In the genomic region with DNA sequence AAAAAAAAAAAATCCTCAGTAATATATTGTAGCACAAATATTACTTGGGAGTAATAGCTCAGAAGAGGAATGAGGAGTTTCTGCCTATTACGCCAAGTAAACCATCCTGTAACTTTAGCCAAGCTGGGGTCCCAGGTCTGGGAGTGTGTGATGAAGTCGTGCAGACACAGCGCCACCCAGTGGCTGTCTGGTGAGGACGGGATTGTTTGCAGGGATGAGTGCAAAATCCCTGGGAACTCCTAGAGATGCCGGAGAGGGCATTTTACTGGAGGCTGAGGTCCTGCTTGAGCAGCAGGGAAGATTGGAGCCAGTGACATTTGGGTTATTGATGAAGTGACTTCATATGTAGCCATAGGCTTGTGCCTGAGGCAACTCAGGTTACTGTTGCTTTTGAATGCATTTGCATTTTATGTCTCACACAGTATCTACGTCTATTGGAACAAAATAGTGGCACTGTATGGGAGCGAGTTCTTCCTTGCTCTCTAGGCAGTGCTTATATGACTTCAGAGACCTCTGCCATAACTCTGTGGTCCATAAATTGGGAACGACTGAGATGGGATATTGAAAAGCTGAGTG, we compare ENCODE assay signal across 8 cellular contexts.
DNase-seq lines count a peak whose midpoint lies in the region; ATAC-seq and TF ChIP-seq lines count a peak whose summit lies in the region.

No MANE protein-coding gene starts in this region.

- H3K4me1 ChIP-seq in PC-3 (ENCODE audit: insufficient read depth, low read length) = no peaks in the 10 kb centered on the region; the same call in 1 of the 2 replicates
- H3K4me1 ChIP-seq in foreskin keratinocyte = no peaks in the 10 kb centered on the region

- no peaks in the 10 kb centered on the region for H3K36me3 ChIP-seq in PC-3 (ENCODE audit: low read depth, low read length)

- no peaks in the 10 kb centered on the region for H3K9me3 ChIP-seq in PC-3 (ENCODE audit: low read length)

- H3K9me2 ChIP-seq in PC-3 (replicated peaks; ENCODE audit: low read length) = no peaks in the 10 kb centered on the region

- H3K4me3 Mint-ChIP-seq in activated T-helper 2 cell treated with anti-CD3 and anti-CD28 coated beads, Interferon-gamma antibody, Interleukin-2, Interleukin-4, amounts not matched to agents 10 μg/mL and 5 μg/mL and 100 μg/mL, durations not matched to agents 14 hours and 24 hours and 36 hours (ENCODE audit: low read depth) = no peak overlapping the region
- H3K4me3 Mint-ChIP-seq in type B pancreatic cell = no peak overlapping the region

- POLR2A ChIA-PET in PC-3 (lab: Charles Lee; ENCODE audit: unreplicated experiment) = no interaction called here

- DNase-seq in AG10803 (ENCODE audit: low read depth) (peak; percentile 57), HPDE6-E6E7 (ENCODE audit: extremely low spot score) (peak; percentile 58), PC-3 (peak; percentile 73), foreskin keratinocyte (peak; percentile 6 to 30), occipital lobe (lab: John Stamatoyannopoulos, UW) (peak; percentile 24), type B pancreatic cell (ENCODE audit: extremely low spot score, unreplicated experiment) (peak; percentile 75)
- peak; percentile 22 for DNase-seq in activated T-helper 2 cell treated with anti-CD3 and anti-CD28 coated beads, Interferon-gamma antibody, Interleukin-2, Interleukin-4, amounts not matched to agents 10 μg/mL and 5 μg/mL and 100 μg/mL, durations not matched to agents 14 hours and 24 hours and 36 hours (ENCODE audit: low spot score)

- no peaks in the 10 kb centered on the region for H3K9me3 Mint-ChIP-seq in activated T-helper 2 cell treated with anti-CD3 and anti-CD28 coated beads, Interferon-gamma antibody, Interleukin-2, Interleukin-4, amounts not matched to agents 10 μg/mL and 5 μg/mL and 100 μg/mL, durations not matched to agents 14 hours and 24 hours and 36 hours
- no peaks in the 10 kb centered on the region for H3K9me3 Mint-ChIP-seq in type B pancreatic cell

- BruUV-seq in PC-3 (replicated peaks; lab: Mats Ljungman, UMichigan) = no TSS peak

- H4K20me1 ChIP-seq in PC-3 (ENCODE audit: low read length) = no peaks in the 10 kb centered on the region

- H3K27ac Mint-ChIP-seq in activated T-helper 2 cell treated with anti-CD3 and anti-CD28 coated beads, Interferon-gamma antibody, Interleukin-2, Interleukin-4, amounts not matched to agents 10 μg/mL and 5 μg/mL and 100 μg/mL, durations not matched to agents 14 hours and 24 hours and 36 hours = no peak overlapping the region
- H3K27ac Mint-ChIP-seq in type B pancreatic cell = no peak overlapping the region

- H3F3A ChIP-seq in PC-3 (ENCODE audit: low read length, unreplicated experiment) = no peaks in the 10 kb centered on the region

- H3K27me3 Mint-ChIP-seq in activated T-helper 2 cell treated with anti-CD3 and anti-CD28 coated beads, Interferon-gamma antibody, Interleukin-2, Interleukin-4, amounts not matched to agents 10 μg/mL and 5 μg/mL and 100 μg/mL, durations not matched to agents 14 hours and 24 hours and 36 hours (ENCODE audit: low read depth) = peaks cover 12% of the 10 kb centered on the region
- H3K27me3 Mint-ChIP-seq in type B pancreatic cell = peaks cover 15% of the 10 kb centered on the region

- no peak overlapping the region for H3K4me3 ChIP-seq in AG10803 (ENCODE audit: low read length)
- H3K4me3 ChIP-seq in PC-3 (ENCODE audit: low read length) = no peak overlapping the region

- H3K4me2 ChIP-seq in PC-3 (ENCODE audit: low read length) = no peak overlapping the region

- no peaks in the 10 kb centered on the region for H3K36me3 Mint-ChIP-seq in activated T-helper 2 cell treated with anti-CD3 and anti-CD28 coated beads, Interferon-gamma antibody, Interleukin-2, Interleukin-4, amounts not matched to agents 10 μg/mL and 5 μg/mL and 100 μg/mL, durations not matched to agents 14 hours and 24 hours and 36 hours (ENCODE audit: low read depth)
- no peaks in the 10 kb centered on the region for H3K36me3 Mint-ChIP-seq in type B pancreatic cell

- no peaks in the 10 kb centered on the region for H3K79me2 ChIP-seq in PC-3 (ENCODE audit: low read length)

- H3K4me1 Mint-ChIP-seq in activated T-helper 2 cell treated with anti-CD3 and anti-CD28 coated beads, Interferon-gamma antibody, Interleukin-2, Interleukin-4, amounts not matched to agents 10 μg/mL and 5 μg/mL and 100 μg/mL, durations not matched to agents 14 hours and 24 hours and 36 hours (ENCODE audit: low read depth) = peaks cover 4% of the 10 kb centered on the region
- peaks cover 17% of the 10 kb centered on the region for H3K4me1 Mint-ChIP-seq in type B pancreatic cell (ENCODE audit: unreplicated experiment)

- ATAC-seq in GM19043 (IDR thresholded peaks at IDR 0.05; ENCODE audit: low read depth, unreplicated experiment) (peak; percentile 58), PC-3 (peak; percentile 87), foreskin keratinocyte (peak; percentile 90)

- H3K27ac ChIP-seq in PC-3 (ENCODE audit: low read length) (no peak overlapping the region), foreskin keratinocyte (no peak overlapping the region)

- H2AFZ ChIP-seq in PC-3 (ENCODE audit: low read length) = no peak overlapping the region

- H3K9ac ChIP-seq in PC-3 (ENCODE audit: low read length) = no peak overlapping the region

- TF ChIP-seq CTCF in AG10803 (conservative IDR thresholded peaks at IDR 0.05; ENCODE audit: low read length) (peak; percentile 86), PC-3 (conservative IDR thresholded peaks at IDR 0.05; ENCODE audit: low read depth, low read length) (peak; percentile 87), foreskin keratinocyte (conservative IDR thresholded peaks at IDR 0.05) (peak; percentile 79), type B pancreatic cell (conservative IDR thresholded peaks at IDR 0.05) (peak; percentile 91)

- intact Hi-C loops in PC-3 (cut with micrococcal nuclease) = loop anchor here (1.0 kb wide), 1 partner anchor 108 kb away; no protein-coding TSS in a partner anchor
- intact Hi-C loops in activated T-helper 2 cell treated with anti-CD3 and anti-CD28 coated beads, Interferon-gamma antibody, Interleukin-2, Interleukin-4, amounts not matched to agents 10 μg/mL and 5 μg/mL and 100 μg/mL, durations not matched to agents 14 hours and 24 hours and 36 hours (cut with micrococcal nuclease) = loop anchor here (1.0 kb wide), 1 partner anchor 108 kb away; no protein-coding TSS in a partner anchor

- CTCF ChIA-PET in PC-3 (lab: Charles Lee) = interaction anchor here (0.7 kb wide), 1 partner anchor 221 kb away, joined by 5 read pairs; no protein-coding TSS in a partner anchor

- no peaks in the 10 kb centered on the region for H3K27me3 ChIP-seq in PC-3 (ENCODE audit: low read length)
- H3K27me3 ChIP-seq in foreskin keratinocyte = peaks cover 4% of the 10 kb centered on the region

Comparison
In these comparisons a context has a peak if more than half of its experiments do, and no peak if none do; other contexts are left out.
1. DNase-seq: peak in every context shown above with its lines; median percentile 75 in type B pancreatic cell; 73 in PC-3; 58 in HPDE6-E6E7; 57 in AG10803; 24 in occipital lobe; 22 in activated T-helper 2 cell treated with anti-CD3 and anti-CD28 coated beads, Interferon-gamma antibody, Interleukin-2, Interleukin-4, amounts not matched to agents 10 μg/mL and 5 μg/mL and 100 μg/mL, durations not matched to agents 14 hours and 24 hours and 36 hours; 18 in foreskin keratinocyte.